ENCODE assay signal across 1 cellular context in genomic region chr1:109250454-109251276, GRCh38.
TF ChIP-seq lines count a peak whose summit lies in the region.

No MANE protein-coding gene starts in this region.

TF ChIP-seq in K562, 482 proteins besides CTCF, POLR2A, EP300 and RAD21:
- TF ChIP-seq FOXA3 (CRISPR knock-in tag; conservative IDR thresholded peaks at IDR 0.05 in 1 of 2, IDR thresholded peaks at IDR 0.05 in 1 of 2) = 0 out of 4 replicates have a peak, but pooled peaks of 1 of the 2 experiments have one; percentile 43
- no peak for TF ChIP-seq TEAD4 (IDR thresholded peaks at IDR 0.05; ENCODE audit: low read length)
- 0 out of 2 replicates have a peak, but pooled peaks have one; percentile 32 for TF ChIP-seq TEAD4 (CRISPR knock-in tag; IDR thresholded peaks at IDR 0.05; ENCODE audit: borderline replicate concordance)
- 0 out of 2 replicates have a peak, but pooled peaks have one; percentile 14 for TF ChIP-seq CBFB (CRISPR knock-in tag; IDR thresholded peaks at IDR 0.05)
- TF ChIP-seq ARID4B (CRISPR knock-in tag; IDR thresholded peaks at IDR 0.05) = 0 out of 2 replicates have a peak, but pooled peaks have one; percentile 54
- no peak for TF ChIP-seq FOS (IDR thresholded peaks at IDR 0.05; ENCODE audit: extremely low read depth, insufficient read length)
- no peak for TF ChIP-seq MLX (CRISPR knock-in tag; conservative IDR thresholded peaks at IDR 0.05)
- TF ChIP-seq SUPT5H (IDR thresholded peaks at IDR 0.05) = no peak
